8 cellular contexts compared by ENCODE assay signal in the genomic region with DNA sequence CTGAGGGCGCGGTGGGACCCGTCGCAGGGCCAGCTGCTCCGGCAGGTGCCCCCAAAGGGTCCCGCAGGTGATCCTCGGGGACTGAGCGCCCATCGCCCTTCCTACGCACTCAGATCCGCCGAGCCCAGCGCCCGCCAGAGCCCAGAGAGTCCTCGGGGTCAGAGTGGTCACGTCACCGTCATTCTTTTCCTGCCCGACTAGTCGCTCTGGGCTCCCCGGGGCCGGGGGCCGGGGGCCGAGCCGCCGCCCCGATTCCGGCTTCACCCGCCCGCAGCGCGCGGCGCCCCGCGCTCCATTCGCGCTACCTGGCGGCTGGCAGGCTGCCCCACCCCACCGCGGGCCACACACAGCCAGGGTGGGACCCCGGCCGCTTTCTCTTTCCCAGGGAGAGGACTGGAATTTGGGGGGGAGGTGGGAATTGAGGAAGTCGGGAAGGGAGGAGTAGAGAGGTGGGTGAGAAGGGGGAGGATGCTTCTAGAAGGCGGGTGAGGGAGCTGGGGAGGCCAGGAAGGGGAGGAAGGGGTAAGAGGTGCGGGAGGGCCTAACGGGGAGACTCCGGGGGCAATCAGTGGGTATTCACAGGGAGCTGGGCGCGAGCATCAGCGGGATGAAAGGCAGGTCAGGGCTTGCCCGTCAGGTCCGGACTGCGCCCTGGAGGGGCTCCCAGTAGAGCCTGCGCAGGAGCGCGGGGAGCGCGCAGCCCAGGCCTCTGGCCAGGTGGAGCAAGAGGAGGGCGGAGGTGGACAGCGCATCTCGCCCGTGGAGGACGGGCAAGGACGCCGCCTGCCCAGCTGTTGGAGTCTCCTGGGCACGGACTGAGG. TPM values are rescaled to one million over a fixed set of nuclear protein-coding genes. Genes with fewer than 3 reads are reported as not detected.
DNase-seq lines count a peak whose midpoint lies in the region; ATAC-seq and TF ChIP-seq lines count a peak whose summit lies in the region.

No MANE protein-coding gene starts in this region.

- TF ChIP-seq CTCF in right lobe of liver (IDR thresholded peaks at IDR 0.05) (no peak), testis (IDR thresholded peaks at IDR 0.05) (no peak)

- peaks cover 0 to 15% of the 10 kb centered on the region in 2 donors for H3K27me3 ChIP-seq in right lobe of liver
- no peaks in the 10 kb centered on the region for H3K27me3 ChIP-seq in testis

- intact Hi-C loops in right lobe of liver (cut with DNase I): no loop called here
- intact Hi-C loops in testis (cut with DNase I; ENCODE audit: low total_unique reads): no loop called here

- 3% methylated on average over 30 of the region's 66 CpGs for WGBS in right lobe of liver (ENCODE audit: insufficient coverage, low coverage, low lambda C conversion rate, missing lambda C conversion rate)
- WGBS in testis, 2 donors: 1% methylated on average over 35 to 65 of the region's 66 CpGs

- peak overlapping the region; percentile 38 to 47 (median 38) for H3K4me3 ChIP-seq in right lobe of liver
- peak overlapping the region; percentile 47 to 48 for H3K4me3 ChIP-seq in testis

- H3K4me1 ChIP-seq in right lobe of liver: no peaks in the 10 kb centered on the region
- H3K4me1 ChIP-seq in testis: peaks cover 4% of the 10 kb centered on the region

- ATAC-seq in right lobe of liver (peak; percentile 60 to 69 (median 64)), GM18868 (IDR thresholded peaks at IDR 0.05; ENCODE audit: unreplicated experiment) (no peak)

- DNase-seq in DMS153 treated with DMSO at 0.1 percent for 48 hours (lab: John Stamatoyannopoulos, UW; ENCODE audit: unreplicated experiment): peak; percentile 22
- peak; percentile 46 for DNase-seq in NCI-H2227 treated with DMSO at 0.1 percent for 48 hours (lab: John Stamatoyannopoulos, UW)
- DNase-seq in cerebellum (ENCODE audit: low spot score): peak; percentile 77
- peak in 1 of 3 donors; percentile 33 for DNase-seq in right lobe of liver
- no peak for DNase-seq in testis
- no peak for DNase-seq in NCI-H2081 treated with DMSO at 0.1 percent for 48 hours (lab: John Stamatoyannopoulos, UW)
- no peak for DNase-seq in NCI-H2029 treated with DMSO at 0.1 percent for 48 hours (lab: John Stamatoyannopoulos, UW)

- H3K36me3 ChIP-seq in right lobe of liver (no peaks in the 10 kb centered on the region), testis (ENCODE audit: low read depth, missing control alignments) (no peaks in the 10 kb centered on the region)

- TF ChIP-seq POLR2A in right lobe of liver (IDR thresholded peaks at IDR 0.05) (no peak), testis (IDR thresholded peaks at IDR 0.05) (no peak)

- H3K9me3 ChIP-seq in right lobe of liver (no peaks in the 10 kb centered on the region), testis (no peaks in the 10 kb centered on the region)

- H3K27ac ChIP-seq in right lobe of liver (peak overlapping the region in 2 of 3 donors; percentile 13 to 67), testis (peak overlapping the region in 1 of 2 donors; percentile 73)

RNA-seq across cellular contexts. Expression of a gene that starts 36.0 kb away (rescaled TPM):
- total RNA-seq in cerebellum: 9.2 TPM
- total RNA-seq in right lobe of liver: under 1 TPM; 0.12 to 0.71 (median 0.37) TPM
- total RNA-seq in testis: 1 to 10 TPM; 2.0 to 2.3 TPM
- polyA plus RNA-seq in testis (ENCODE audit: insufficient read depth, low read depth, low replicate concordance): 2.6 TPM

Comparison
In these comparisons a context has a peak if more than half of its experiments do, and no peak if none do; other contexts are left out.
1. DNase-seq: peak in DMS153 treated with DMSO at 0.1 percent for 48 hours (single experiment), NCI-H2227 treated with DMSO at 0.1 percent for 48 hours (single experiment) and cerebellum (single experiment); none in testis (single experiment), NCI-H2081 treated with DMSO at 0.1 percent for 48 hours (single experiment) and NCI-H2029 treated with DMSO at 0.1 percent for 48 hours (single experiment).